In genomic region chr6:164315376-164315775, GRCh38 we compare ENCODE assay signal across 17 cellular contexts.
"Had no signal": no experiment of that assay in that cellular context is flagged by ENCODE, and none has a peak within 500 bp of the region (broad histone marks: within the 10 kb centered on the region; RNA-seq: fewer than 3 reads in every experiment).

No MANE protein-coding gene starts in this region.

- H3K27me3 ChIP-seq: colonic mucosa, esophagus muscularis mucosa, foreskin keratinocyte, gastroesophageal sphincter, heart right ventricle had no signal

- H3K9me3 ChIP-seq: colonic mucosa, esophagus muscularis mucosa, lower lobe of right lung had no signal

- ATAC-seq: foreskin keratinocyte, gastroesophageal sphincter, left colon, left lobe of liver had no signal

- DNase-seq: cerebellar nuclear complex; colonic mucosa; cortex of kidney; effector CD8-positive, alpha-beta T cell; heart right ventricle; hippocampal formation; kidney; kidney glomerular epithelial cell; left colon; left ventricle myocardium inferior; lower lobe of right lung; mesenchymal stem cell; midbrain had no signal

- H3K27ac ChIP-seq: colonic mucosa, esophagus muscularis mucosa, foreskin keratinocyte, gastroesophageal sphincter, heart right ventricle, left ventricle myocardium inferior, lower lobe of right lung had no signal

- H3K36me3 ChIP-seq: colonic mucosa, esophagus muscularis mucosa, gastroesophageal sphincter, heart right ventricle, left ventricle myocardium inferior, lower lobe of right lung had no signal

- H3K4me3 ChIP-seq: colonic mucosa, esophagus muscularis mucosa, gastroesophageal sphincter, heart right ventricle, left ventricle myocardium inferior, lower lobe of right lung had no signal

- H3K4me1 ChIP-seq: colonic mucosa, esophagus muscularis mucosa, foreskin keratinocyte, gastroesophageal sphincter, left ventricle myocardium inferior, lower lobe of right lung had no signal
